ENCODE assay signal across 11 cellular contexts in the genomic region with DNA sequence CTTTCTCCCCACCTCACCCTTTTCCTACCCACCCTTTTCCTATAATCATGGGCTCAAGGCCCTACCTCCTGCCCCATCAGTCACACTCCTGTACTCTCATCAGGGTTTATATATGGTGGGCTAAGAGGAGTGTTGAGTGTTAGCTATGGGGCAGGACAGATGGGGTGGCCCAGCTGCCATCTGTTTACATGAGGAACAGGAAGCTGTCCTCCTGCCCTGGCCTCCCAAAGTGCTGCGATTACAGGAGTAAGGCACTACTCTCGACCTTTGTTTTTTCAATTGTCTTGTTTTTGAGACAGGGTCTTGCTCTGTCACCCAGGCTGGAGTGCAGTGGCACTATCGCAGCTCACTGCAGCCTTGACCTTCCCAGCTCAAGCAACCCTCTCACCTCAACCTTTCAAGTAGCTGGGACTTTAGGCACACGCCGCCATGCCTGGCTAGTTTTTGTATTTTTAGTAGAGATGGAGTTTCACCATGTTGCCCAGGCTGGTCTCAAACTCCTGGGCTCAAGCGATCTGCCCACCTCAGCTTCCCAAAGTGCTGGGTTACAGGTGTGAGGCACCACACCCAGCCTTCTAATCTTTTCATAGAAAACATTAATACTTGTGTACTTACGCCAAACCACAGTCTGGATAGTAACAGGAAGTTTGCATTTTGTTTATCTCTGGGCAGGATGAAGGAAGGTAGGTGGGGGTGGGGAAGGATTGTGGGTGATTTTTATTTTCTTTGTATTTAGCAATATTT. TPM values are rescaled to one million over a fixed set of nuclear protein-coding genes. Genes with fewer than 3 reads are reported as not detected.
DNase-seq lines count a peak whose midpoint lies in the region; TF ChIP-seq lines count a peak whose summit lies in the region.
"Had no signal": no experiment of that assay in that cellular context is flagged by ENCODE, and none has a peak within 500 bp of the region (broad histone marks: within the 10 kb centered on the region; RNA-seq: fewer than 3 reads in every experiment).

No MANE protein-coding gene starts in this region.

- no peaks in the 10 kb centered on the region for H3K9me3 Mint-ChIP-seq in activated naive CD4-positive, alpha-beta T cell treated with anti-CD3 and anti-CD28 coated beads, Interleukin-2, amount 10 ng/mL, durations not matched to agents 7 days and 5 days

- H3K36me3 ChIP-seq in esophagus squamous epithelium (no peaks in the 10 kb centered on the region), transverse colon (no peaks in the 10 kb centered on the region)
- H3K36me3 ChIP-seq: gastroesophageal sphincter had no signal

- H3K27ac ChIP-seq in RWPE1, result peak overlapping the region; percentile 40
- H3K27ac ChIP-seq in esophagus squamous epithelium, result peak overlapping the region in 3 of 4 donors; percentile 26 to 93 (median 89)
- H3K27ac ChIP-seq in transverse colon, result peak overlapping the region; percentile 90 to 93 (median 92)
- H3K27ac ChIP-seq: SK-N-MC had no signal

- CTCF ChIA-PET in activated naive CD4-positive, alpha-beta T cell treated with anti-CD3 and anti-CD28 coated beads, Interleukin-2, amount 10 ng/mL, durations not matched to agents 7 days and 5 days (lab: Charles Lee), result interaction anchor here (1.3 to 8.7 kb wide), 11 partner anchors 11 to 206 kb away, joined by 3 to 163 read pairs (median 4); partner anchors contain the start of genes MATCAP1 and NOL3
- CTCF ChIA-PET in RWPE1 (lab: Yijun Ruan, JAX), result interaction anchor here (0.6 kb wide), 1 partner anchor 615 kb away, joined by 3 read pairs; no protein-coding TSS in a partner anchor

- H3K9me3 ChIP-seq in esophagus squamous epithelium (no peaks in the 10 kb centered on the region), transverse colon (no peaks in the 10 kb centered on the region)
- H3K9me3 ChIP-seq: gastroesophageal sphincter had no signal

- H3K36me3 Mint-ChIP-seq in activated naive CD4-positive, alpha-beta T cell treated with anti-CD3 and anti-CD28 coated beads, Interleukin-2, amount 10 ng/mL, durations not matched to agents 7 days and 5 days, result peaks cover 53% of the 10 kb centered on the region

- H3K27ac Mint-ChIP-seq in activated naive CD4-positive, alpha-beta T cell treated with anti-CD3 and anti-CD28 coated beads, Interleukin-2, amount 10 ng/mL, durations not matched to agents 7 days and 5 days, result peak overlapping the region; percentile 100

- POLR2A ChIA-PET in RWPE1 (lab: Yijun Ruan, JAX; ENCODE audit: low non-redundant PET), result no interaction called here

- peaks cover 0 to 18% (median 0%) of the 10 kb centered on the region in 4 donors for H3K27me3 ChIP-seq in esophagus squamous epithelium
- H3K27me3 ChIP-seq in transverse colon, result peaks cover 17% of the 10 kb centered on the region

- DNase-seq in activated naive CD4-positive, alpha-beta T cell treated with anti-CD3 and anti-CD28 coated beads, Interleukin-2, amount 10 ng/mL, durations not matched to agents 7 days and 5 days, result peak; percentile 51
- no peak for DNase-seq in activated naive CD4-positive, alpha-beta T cell treated with anti-CD3 and anti-CD28 coated beads, Interleukin-2, amount 50 U/mL, for 16 hours
- DNase-seq in RWPE1 (ENCODE audit: low spot score) (no peak), esophagus squamous epithelium (lab: John Stamatoyannopoulos, UW) (no peak), transverse colon (no peak), foreskin melanocyte (no peak), CD1c-positive myeloid dendritic cell (ENCODE audit: extremely low spot score) (no peak)
- no peak for DNase-seq in stimulated activated CD4-positive, alpha-beta T cell treated with anti-CD3 and anti-CD28 coated beads, Interleukin-12 subunit alpha, Interleukin-12 subunit beta, amount 100 ng/mL, for 4 hours
- DNase-seq: NCI-H226 had no signal

- H3K4me3 Mint-ChIP-seq in activated naive CD4-positive, alpha-beta T cell treated with anti-CD3 and anti-CD28 coated beads, Interleukin-2, amount 10 ng/mL, durations not matched to agents 7 days and 5 days, result peak overlapping the region; percentile 94

- TF ChIP-seq EP300 in transverse colon (IDR thresholded peaks at IDR 0.05; ENCODE audit: low read depth), result no peak

- H3K27me3 Mint-ChIP-seq in activated naive CD4-positive, alpha-beta T cell treated with anti-CD3 and anti-CD28 coated beads, Interleukin-2, amount 10 ng/mL, durations not matched to agents 7 days and 5 days, result peaks cover 26% of the 10 kb centered on the region

- in situ Hi-C loops in transverse colon (cut with MboI; ENCODE audit: low pct_ligation_motif_present in 1 of 4, low pct_unique_long_range_greater_than_20kb in 1 of 4, low sequenced_read_pairs in 3 of 4), result loop anchor here in 3 of 4 donors (10.0 to 25.0 kb wide), 3 partner anchors 143 to 196 kb away; partner anchors contain the start of genes CES3 (in 1 of the 3) and CES4A (in 1 of the 3)

- intact Hi-C loops in esophagus squamous epithelium (cut with DNase I) (loop anchor here (5.0 to 10.0 kb wide), 2 partner anchors 143 to 181 kb away; no protein-coding TSS in a partner anchor), transverse colon (cut with DNase I; ENCODE audit: low total_unique reads) (loop anchor here (2.0 kb wide), 2 partner anchors 27 to 179 kb away; no protein-coding TSS in a partner anchor)

- H3K4me3 ChIP-seq in esophagus squamous epithelium (no peak overlapping the region), transverse colon (no peak overlapping the region)

- TF ChIP-seq CTCF in RWPE1 (conservative IDR thresholded peaks at IDR 0.05; ENCODE audit: low read depth) (no peak), esophagus squamous epithelium (IDR thresholded peaks at IDR 0.05) (no peak), transverse colon (IDR thresholded peaks at IDR 0.05) (no peak)

- 68 to 73% methylated on average over 7 of the region's 7 CpGs for WGBS in esophagus squamous epithelium, 2 donors
- WGBS in transverse colon (ENCODE audit: low coverage in 1 of 2), 2 donors, result 52 to 72% methylated on average over 4 to 7 of the region's 7 CpGs

- H3K4me1 ChIP-seq in esophagus squamous epithelium (peaks cover 37 to 82% (median 40%) of the 10 kb centered on the region in 3 donors), transverse colon (peaks cover 12 to 60% (median 45%) of the 10 kb centered on the region in 4 donors)

- TF ChIP-seq POLR2A in esophagus squamous epithelium (IDR thresholded peaks at IDR 0.05), result no peak
- no peak for TF ChIP-seq POLR2A in transverse colon (IDR thresholded peaks at IDR 0.05)

- H3K4me1 Mint-ChIP-seq in activated naive CD4-positive, alpha-beta T cell treated with anti-CD3 and anti-CD28 coated beads, Interleukin-2, amount 10 ng/mL, durations not matched to agents 7 days and 5 days, result peaks cover 62% of the 10 kb centered on the region

RNA-seq across cellular contexts. Expression of gene TRADD, which starts 1.6 kb away (rescaled TPM):
- total RNA-seq in esophagus squamous epithelium (10 to 100 TPM; 27.7 to 39.8 (median 35.5) TPM), transverse colon (10 to 100 TPM; 32.2 to 74.8 (median 42.0) TPM)

RNA-seq across cellular contexts. Expression of gene FBXL8, which starts 1.7 kb away (rescaled TPM):
- total RNA-seq in esophagus squamous epithelium, result 10 to 100 TPM in 3 of 4 donors, 1 to 10 TPM in 1; 10.0 to 34.5 (median 19.9) TPM
- 10 to 100 TPM; 30.0 to 91.1 (median 55.1) TPM for total RNA-seq in transverse colon

RNA-seq across cellular contexts. Expression of gene HSF4, which starts 6.5 kb away (rescaled TPM):
- total RNA-seq in esophagus squamous epithelium (10 to 100 TPM in 3 of 4 donors, 1 to 10 TPM in 1; 3.7 to 59.5 (median 19.6) TPM), transverse colon (100 to 1,000 TPM in 1 of 4 donors, 10 to 100 TPM in 3; 29.5 to 136 (median 76.6) TPM)

RNA-seq across cellular contexts. Expression of gene B3GNT9, which starts 7.3 kb away (rescaled TPM):
- total RNA-seq in esophagus squamous epithelium (10 to 100 TPM in 2 of 4 donors, 1 to 10 TPM in 2; 4.1 to 13.1 (median 8.4) TPM), transverse colon (10 to 100 TPM in 1 of 4 donors, 1 to 10 TPM in 3; 1.5 to 69.1 (median 5.5) TPM)

RNA-seq across cellular contexts. Expression of gene NOL3, which starts 12.3 kb away (rescaled TPM):
- 10 to 100 TPM; 25.1 to 56.1 (median 36.7) TPM for total RNA-seq in esophagus squamous epithelium
- 10 to 100 TPM; 39.5 to 65.9 (median 41.2) TPM for total RNA-seq in transverse colon

Comparison
In these comparisons a context has a peak if more than half of its experiments do, and no peak if none do; other contexts are left out.
1. H3K27ac ChIP-seq: peak in every context shown above with its lines; median percentile 92 in transverse colon; 89 in esophagus squamous epithelium; 40 in RWPE1.